ENCODE assay signal across 1 cellular context in the genomic region with DNA sequence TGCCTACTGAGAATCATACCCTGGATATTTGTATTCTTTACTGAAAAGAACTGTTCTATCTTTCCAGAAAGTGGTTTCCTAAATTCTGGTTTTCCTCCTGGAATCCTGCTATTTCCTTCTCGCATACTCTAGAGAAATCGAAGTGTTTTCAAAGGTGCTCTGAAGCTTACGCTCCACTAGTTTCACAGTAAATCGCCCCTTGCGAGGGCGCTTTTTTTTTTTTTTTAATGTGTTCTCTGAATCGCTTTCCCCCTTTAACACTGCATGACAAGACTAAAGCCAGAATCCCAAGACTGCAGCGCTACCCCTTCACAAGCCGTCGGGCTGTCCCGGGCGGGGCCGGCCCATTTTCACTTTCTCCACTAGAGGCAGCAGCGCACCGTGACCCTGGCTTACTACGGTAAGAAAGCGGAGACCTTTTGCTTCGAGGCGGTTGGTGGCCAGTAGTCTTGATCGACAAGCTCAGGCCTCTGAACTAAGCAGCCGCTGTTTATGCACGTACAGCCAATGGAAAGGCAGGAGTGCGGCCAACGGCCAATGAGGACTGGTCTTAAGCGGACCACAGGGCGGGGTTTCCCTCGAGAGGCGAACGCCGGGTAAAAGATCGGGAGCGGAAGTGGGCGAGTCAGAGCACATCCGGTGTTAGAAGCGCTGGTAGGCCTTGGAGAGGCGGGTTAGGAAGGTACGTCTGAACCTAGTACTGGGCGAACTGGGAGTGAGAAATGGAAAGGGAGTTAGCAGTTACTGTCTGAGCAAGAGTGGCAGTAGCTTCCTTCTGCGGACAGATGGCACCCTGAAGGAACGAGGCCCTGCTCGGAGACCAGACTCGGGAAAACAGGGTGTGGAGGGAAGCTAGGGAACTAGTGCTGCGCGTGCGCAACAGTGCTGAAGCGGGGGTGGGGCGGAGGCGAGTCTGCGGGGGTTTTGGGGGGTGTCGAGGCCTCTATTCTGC.
TF ChIP-seq lines count a peak whose summit lies in the region.

A gene with protein sequence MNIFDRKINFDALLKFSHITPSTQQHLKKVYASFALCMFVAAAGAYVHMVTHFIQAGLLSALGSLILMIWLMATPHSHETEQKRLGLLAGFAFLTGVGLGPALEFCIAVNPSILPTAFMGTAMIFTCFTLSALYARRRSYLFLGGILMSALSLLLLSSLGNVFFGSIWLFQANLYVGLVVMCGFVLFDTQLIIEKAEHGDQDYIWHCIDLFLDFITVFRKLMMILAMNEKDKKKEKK (plus strand): TSS at position 628 of the 952 bp plus-strand sequence. CDS start 10,937 bp downstream, outside the sequence.

TF ChIP-seq in H1, 55 proteins besides CTCF, POLR2A, EP300 and RAD21:
- peak in 1 of 2 experiments; percentile 76; a peak in 2 of 4 replicates for TF ChIP-seq SIN3A (conservative IDR thresholded peaks at IDR 0.05 in 1 of 2, IDR thresholded peaks at IDR 0.05 in 1 of 2; ENCODE audit: low read depth in 1 of 2, low read length in 2 of 2)
- TF ChIP-seq SIX5 (IDR thresholded peaks at IDR 0.05; ENCODE audit: low read depth, low read length): no peak
- 0 out of 2 replicates have a peak, but pooled peaks have one; percentile 28 for TF ChIP-seq RXRA (IDR thresholded peaks at IDR 0.05; ENCODE audit: insufficient read depth, low read depth, low read length)
- no peak for TF ChIP-seq TCF12 (IDR thresholded peaks at IDR 0.05; ENCODE audit: low read depth, low read length)
- no peak for TF ChIP-seq POU5F1 (IDR thresholded peaks at IDR 0.05; ENCODE audit: low read depth, low read length)
- no peak for TF ChIP-seq CTBP2 (IDR thresholded peaks at IDR 0.05; ENCODE audit: borderline replicate concordance, insufficient read depth, insufficient read length, low read length)
- no peak for TF ChIP-seq SIRT6 (IDR thresholded peaks at IDR 0.05; ENCODE audit: low read length)
- no peak for TF ChIP-seq USF2 (IDR thresholded peaks at IDR 0.05; ENCODE audit: low read length)
- no peak for TF ChIP-seq CBX8 (IDR thresholded peaks at IDR 0.05; ENCODE audit: borderline replicate concordance, low read depth, low read length)
- no peak; the same call in 1 of the 2 replicates for TF ChIP-seq SP2 (IDR thresholded peaks at IDR 0.05; ENCODE audit: low read length)
- no peak for TF ChIP-seq NANOG (IDR thresholded peaks at IDR 0.05; ENCODE audit: insufficient read depth, low read depth, low read length, poor library complexity, severe bottlenecking)
- peak; percentile 30; the same call in 1 of the 2 replicates for TF ChIP-seq KDM5A (IDR thresholded peaks at IDR 0.05; ENCODE audit: low read length)
- peak in 1 of 2 experiments; percentile 63; a peak in 1 of 4 replicates for TF ChIP-seq HDAC2 (IDR thresholded peaks at IDR 0.05; ENCODE audit: borderline replicate concordance in 1 of 2, low read depth in 2 of 2, low read length in 2 of 2)
- no peak for TF ChIP-seq EZH2 (IDR thresholded peaks at IDR 0.05; ENCODE audit: low read depth, low read length, severe bottlenecking)
- TF ChIP-seq JUND (IDR thresholded peaks at IDR 0.05; ENCODE audit: low read length): no peak; the same call in 1 of the 2 replicates
- peak; percentile 86 for TF ChIP-seq GABPA (IDR thresholded peaks at IDR 0.05; ENCODE audit: borderline replicate concordance, insufficient read depth, low read length)
- TF ChIP-seq PHF8 (conservative IDR thresholded peaks at IDR 0.05; ENCODE audit: low read depth, low read length): peak; percentile 99
- TF ChIP-seq RFX5 (IDR thresholded peaks at IDR 0.05; ENCODE audit: borderline replicate concordance, low read depth, low read length): no peak
- TF ChIP-seq POLR2AphosphoS5 (IDR thresholded peaks at IDR 0.05; ENCODE audit: low read depth, low read length): peak; percentile 100
- TF ChIP-seq BRCA1 (IDR thresholded peaks at IDR 0.05; ENCODE audit: low read depth, low read length): no peak
- TF ChIP-seq, protein P1, sequence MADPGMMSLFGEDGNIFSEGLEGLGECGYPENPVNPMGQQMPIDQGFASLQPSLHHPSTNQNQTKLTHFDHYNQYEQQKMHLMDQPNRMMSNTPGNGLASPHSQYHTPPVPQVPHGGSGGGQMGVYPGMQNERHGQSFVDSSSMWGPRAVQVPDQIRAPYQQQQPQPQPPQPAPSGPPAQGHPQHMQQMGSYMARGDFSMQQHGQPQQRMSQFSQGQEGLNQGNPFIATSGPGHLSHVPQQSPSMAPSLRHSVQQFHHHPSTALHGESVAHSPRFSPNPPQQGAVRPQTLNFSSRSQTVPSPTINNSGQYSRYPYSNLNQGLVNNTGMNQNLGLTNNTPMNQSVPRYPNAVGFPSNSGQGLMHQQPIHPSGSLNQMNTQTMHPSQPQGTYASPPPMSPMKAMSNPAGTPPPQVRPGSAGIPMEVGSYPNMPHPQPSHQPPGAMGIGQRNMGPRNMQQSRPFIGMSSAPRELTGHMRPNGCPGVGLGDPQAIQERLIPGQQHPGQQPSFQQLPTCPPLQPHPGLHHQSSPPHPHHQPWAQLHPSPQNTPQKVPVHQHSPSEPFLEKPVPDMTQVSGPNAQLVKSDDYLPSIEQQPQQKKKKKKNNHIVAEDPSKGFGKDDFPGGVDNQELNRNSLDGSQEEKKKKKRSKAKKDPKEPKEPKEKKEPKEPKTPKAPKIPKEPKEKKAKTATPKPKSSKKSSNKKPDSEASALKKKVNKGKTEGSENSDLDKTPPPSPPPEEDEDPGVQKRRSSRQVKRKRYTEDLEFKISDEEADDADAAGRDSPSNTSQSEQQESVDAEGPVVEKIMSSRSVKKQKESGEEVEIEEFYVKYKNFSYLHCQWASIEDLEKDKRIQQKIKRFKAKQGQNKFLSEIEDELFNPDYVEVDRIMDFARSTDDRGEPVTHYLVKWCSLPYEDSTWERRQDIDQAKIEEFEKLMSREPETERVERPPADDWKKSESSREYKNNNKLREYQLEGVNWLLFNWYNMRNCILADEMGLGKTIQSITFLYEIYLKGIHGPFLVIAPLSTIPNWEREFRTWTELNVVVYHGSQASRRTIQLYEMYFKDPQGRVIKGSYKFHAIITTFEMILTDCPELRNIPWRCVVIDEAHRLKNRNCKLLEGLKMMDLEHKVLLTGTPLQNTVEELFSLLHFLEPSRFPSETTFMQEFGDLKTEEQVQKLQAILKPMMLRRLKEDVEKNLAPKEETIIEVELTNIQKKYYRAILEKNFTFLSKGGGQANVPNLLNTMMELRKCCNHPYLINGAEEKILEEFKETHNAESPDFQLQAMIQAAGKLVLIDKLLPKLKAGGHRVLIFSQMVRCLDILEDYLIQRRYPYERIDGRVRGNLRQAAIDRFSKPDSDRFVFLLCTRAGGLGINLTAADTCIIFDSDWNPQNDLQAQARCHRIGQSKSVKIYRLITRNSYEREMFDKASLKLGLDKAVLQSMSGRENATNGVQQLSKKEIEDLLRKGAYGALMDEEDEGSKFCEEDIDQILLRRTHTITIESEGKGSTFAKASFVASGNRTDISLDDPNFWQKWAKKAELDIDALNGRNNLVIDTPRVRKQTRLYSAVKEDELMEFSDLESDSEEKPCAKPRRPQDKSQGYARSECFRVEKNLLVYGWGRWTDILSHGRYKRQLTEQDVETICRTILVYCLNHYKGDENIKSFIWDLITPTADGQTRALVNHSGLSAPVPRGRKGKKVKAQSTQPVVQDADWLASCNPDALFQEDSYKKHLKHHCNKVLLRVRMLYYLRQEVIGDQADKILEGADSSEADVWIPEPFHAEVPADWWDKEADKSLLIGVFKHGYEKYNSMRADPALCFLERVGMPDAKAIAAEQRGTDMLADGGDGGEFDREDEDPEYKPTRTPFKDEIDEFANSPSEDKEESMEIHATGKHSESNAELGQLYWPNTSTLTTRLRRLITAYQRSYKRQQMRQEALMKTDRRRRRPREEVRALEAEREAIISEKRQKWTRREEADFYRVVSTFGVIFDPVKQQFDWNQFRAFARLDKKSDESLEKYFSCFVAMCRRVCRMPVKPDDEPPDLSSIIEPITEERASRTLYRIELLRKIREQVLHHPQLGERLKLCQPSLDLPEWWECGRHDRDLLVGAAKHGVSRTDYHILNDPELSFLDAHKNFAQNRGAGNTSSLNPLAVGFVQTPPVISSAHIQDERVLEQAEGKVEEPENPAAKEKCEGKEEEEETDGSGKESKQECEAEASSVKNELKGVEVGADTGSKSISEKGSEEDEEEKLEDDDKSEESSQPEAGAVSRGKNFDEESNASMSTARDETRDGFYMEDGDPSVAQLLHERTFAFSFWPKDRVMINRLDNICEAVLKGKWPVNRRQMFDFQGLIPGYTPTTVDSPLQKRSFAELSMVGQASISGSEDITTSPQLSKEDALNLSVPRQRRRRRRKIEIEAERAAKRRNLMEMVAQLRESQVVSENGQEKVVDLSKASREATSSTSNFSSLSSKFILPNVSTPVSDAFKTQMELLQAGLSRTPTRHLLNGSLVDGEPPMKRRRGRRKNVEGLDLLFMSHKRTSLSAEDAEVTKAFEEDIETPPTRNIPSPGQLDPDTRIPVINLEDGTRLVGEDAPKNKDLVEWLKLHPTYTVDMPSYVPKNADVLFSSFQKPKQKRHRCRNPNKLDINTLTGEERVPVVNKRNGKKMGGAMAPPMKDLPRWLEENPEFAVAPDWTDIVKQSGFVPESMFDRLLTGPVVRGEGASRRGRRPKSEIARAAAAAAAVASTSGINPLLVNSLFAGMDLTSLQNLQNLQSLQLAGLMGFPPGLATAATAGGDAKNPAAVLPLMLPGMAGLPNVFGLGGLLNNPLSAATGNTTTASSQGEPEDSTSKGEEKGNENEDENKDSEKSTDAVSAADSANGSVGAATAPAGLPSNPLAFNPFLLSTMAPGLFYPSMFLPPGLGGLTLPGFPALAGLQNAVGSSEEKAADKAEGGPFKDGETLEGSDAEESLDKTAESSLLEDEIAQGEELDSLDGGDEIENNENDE (IDR thresholded peaks at IDR 0.05; ENCODE audit: insufficient replicate concordance, low read length): no peak
- TF ChIP-seq NRF1 (IDR thresholded peaks at IDR 0.05; ENCODE audit: low read depth, low read length): peak; percentile 68
- peak; percentile 100 for TF ChIP-seq TAF1 (IDR thresholded peaks at IDR 0.05; ENCODE audit: low read depth, low read length)
- TF ChIP-seq GTF2F1 (IDR thresholded peaks at IDR 0.05; ENCODE audit: borderline replicate concordance, low read depth, low read length): 0 out of 2 replicates have a peak, but pooled peaks have one; percentile 47
- TF ChIP-seq SP4 (IDR thresholded peaks at IDR 0.05; ENCODE audit: low read length): peak; percentile 95; the same call in 1 of the 2 replicates
- TF ChIP-seq, protein P2, sequence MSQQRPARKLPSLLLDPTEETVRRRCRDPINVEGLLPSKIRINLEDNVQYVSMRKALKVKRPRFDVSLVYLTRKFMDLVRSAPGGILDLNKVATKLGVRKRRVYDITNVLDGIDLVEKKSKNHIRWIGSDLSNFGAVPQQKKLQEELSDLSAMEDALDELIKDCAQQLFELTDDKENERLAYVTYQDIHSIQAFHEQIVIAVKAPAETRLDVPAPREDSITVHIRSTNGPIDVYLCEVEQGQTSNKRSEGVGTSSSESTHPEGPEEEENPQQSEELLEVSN (IDR thresholded peaks at IDR 0.05): no peak
- TF ChIP-seq CBX5 (IDR thresholded peaks at IDR 0.05; ENCODE audit: low read depth, low read length): no peak
- 0 out of 2 replicates have a peak, but pooled peaks have one; percentile 29 for TF ChIP-seq YY1 (IDR thresholded peaks at IDR 0.05; ENCODE audit: low read depth, low read length)
- no peak for TF ChIP-seq CEBPB (IDR thresholded peaks at IDR 0.05; ENCODE audit: low read depth, low read length)
- peak; percentile 2; the same call in 1 of the 2 replicates for TF ChIP-seq SRF (IDR thresholded peaks at IDR 0.05; ENCODE audit: low read depth, low read length)
- TF ChIP-seq TEAD4 (IDR thresholded peaks at IDR 0.05; ENCODE audit: low read depth, low read length): no peak
- 0 out of 2 replicates have a peak, but pooled peaks have one; percentile 32 for TF ChIP-seq CHD2 (IDR thresholded peaks at IDR 0.05; ENCODE audit: low read length)
- peak; percentile 87 for TF ChIP-seq SP1 (IDR thresholded peaks at IDR 0.05; ENCODE audit: low read depth, low read length)
- TF ChIP-seq HDAC6 (IDR thresholded peaks at IDR 0.05; ENCODE audit: low read depth, low read length): no peak
- TF ChIP-seq ASH2L (IDR thresholded peaks at IDR 0.05; ENCODE audit: low read length): peak; percentile 80
- TF ChIP-seq TBP (IDR thresholded peaks at IDR 0.05; ENCODE audit: low read depth, low read length): peak; percentile 97
- TF ChIP-seq EGR1 (IDR thresholded peaks at IDR 0.05; ENCODE audit: borderline replicate concordance, low read depth, low read length): peak; percentile 50; the same call in 1 of the 2 replicates
- TF ChIP-seq TAF7 (optimal IDR thresholded peaks at IDR 0.05; ENCODE audit: borderline replicate concordance, low read depth, low read length): peak; percentile 98
- TF ChIP-seq, protein P3, sequence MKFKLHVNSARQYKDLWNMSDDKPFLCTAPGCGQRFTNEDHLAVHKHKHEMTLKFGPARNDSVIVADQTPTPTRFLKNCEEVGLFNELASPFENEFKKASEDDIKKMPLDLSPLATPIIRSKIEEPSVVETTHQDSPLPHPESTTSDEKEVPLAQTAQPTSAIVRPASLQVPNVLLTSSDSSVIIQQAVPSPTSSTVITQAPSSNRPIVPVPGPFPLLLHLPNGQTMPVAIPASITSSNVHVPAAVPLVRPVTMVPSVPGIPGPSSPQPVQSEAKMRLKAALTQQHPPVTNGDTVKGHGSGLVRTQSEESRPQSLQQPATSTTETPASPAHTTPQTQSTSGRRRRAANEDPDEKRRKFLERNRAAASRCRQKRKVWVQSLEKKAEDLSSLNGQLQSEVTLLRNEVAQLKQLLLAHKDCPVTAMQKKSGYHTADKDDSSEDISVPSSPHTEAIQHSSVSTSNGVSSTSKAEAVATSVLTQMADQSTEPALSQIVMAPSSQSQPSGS (IDR thresholded peaks at IDR 0.05; ENCODE audit: low read length): 0 out of 2 replicates have a peak, but pooled peaks have one; percentile 22
- TF ChIP-seq CREB1 (IDR thresholded peaks at IDR 0.05): peak; percentile 55
- TF ChIP-seq MAFK (IDR thresholded peaks at IDR 0.05; ENCODE audit: low read depth, low read length): no peak
- no peak for TF ChIP-seq ZNF274 (IDR thresholded peaks at IDR 0.05; ENCODE audit: borderline replicate concordance, extremely low read depth, low read length)
- peak; percentile 16 for TF ChIP-seq SAP30 (IDR thresholded peaks at IDR 0.05; ENCODE audit: insufficient read depth, insufficient replicate concordance, low read length)
- TF ChIP-seq RBBP5 (IDR thresholded peaks at IDR 0.05; ENCODE audit: borderline replicate concordance, low read depth, low read length): no peak
- no peak for TF ChIP-seq JUN (IDR thresholded peaks at IDR 0.05; ENCODE audit: low read depth, low read length)
- no peak for TF ChIP-seq BCL11A (IDR thresholded peaks at IDR 0.05; ENCODE audit: low read depth in 2 of 2, low read length in 2 of 2)
TF ChIP-seq in H1: peak in this region for 22.
